ENCODE assay signal across 10 cellular contexts in genomic region chr9:134155812-134156360, GRCh38. TPM values are rescaled to one million over a fixed set of nuclear protein-coding genes. Genes with fewer than 3 reads are reported as not detected.
"Had no signal": no experiment of that assay in that cellular context is flagged by ENCODE, and none has a peak within 500 bp of the region (broad histone marks: within the 10 kb centered on the region; RNA-seq: fewer than 3 reads in every experiment).

No MANE protein-coding gene starts in this region.

- ATAC-seq: GM23338, HCT116, K562 had no signal

- H3K9me3 ChIP-seq: HAP-1 had no signal

- H2AFZ ChIP-seq: GM23338 had no signal

- H3K4me3 Mint-ChIP-seq: GM23338 had no signal

- H3K4me1 ChIP-seq: HAP-1 had no signal

- H3K27ac Mint-ChIP-seq: GM23338 had no signal

- H3K27ac ChIP-seq: HL-60 had no signal

- DNase-seq: IMR-90, KG1 had no signal

- H3K4me2 ChIP-seq: GM23338 had no signal

- H3K9me3 Mint-ChIP-seq: GM23338 had no signal

- H3K4me3 ChIP-seq: GM23338, HAP-1, K562 had no signal

- FAIRE-seq: H1, H54, K562 had no signal

RNA-seq across cellular contexts. Expression of gene RNU6ATAC, which starts 8.5 kb away (rescaled TPM):
- total RNA-seq: GM23338, HT1080, IMR-90 had no signal
- polyA plus RNA-seq: GM23338, H1, IMR-90, K562 had no signal
